ENCODE assay signal across 1 cellular context in genomic region chr9:114167591-114168091, GRCh38.
TF ChIP-seq lines count a peak whose summit lies in the region.

No MANE protein-coding gene starts in this region.

TF ChIP-seq in HepG2, 621 proteins besides CTCF, POLR2A, EP300 and RAD21 (continued from another document):
- TF ChIP-seq E2F2 (CRISPR knock-in tag; IDR thresholded peaks at IDR 0.05; ENCODE audit: borderline replicate concordance): no peak
